10 cellular contexts compared by ENCODE assay signal in the genomic region with DNA sequence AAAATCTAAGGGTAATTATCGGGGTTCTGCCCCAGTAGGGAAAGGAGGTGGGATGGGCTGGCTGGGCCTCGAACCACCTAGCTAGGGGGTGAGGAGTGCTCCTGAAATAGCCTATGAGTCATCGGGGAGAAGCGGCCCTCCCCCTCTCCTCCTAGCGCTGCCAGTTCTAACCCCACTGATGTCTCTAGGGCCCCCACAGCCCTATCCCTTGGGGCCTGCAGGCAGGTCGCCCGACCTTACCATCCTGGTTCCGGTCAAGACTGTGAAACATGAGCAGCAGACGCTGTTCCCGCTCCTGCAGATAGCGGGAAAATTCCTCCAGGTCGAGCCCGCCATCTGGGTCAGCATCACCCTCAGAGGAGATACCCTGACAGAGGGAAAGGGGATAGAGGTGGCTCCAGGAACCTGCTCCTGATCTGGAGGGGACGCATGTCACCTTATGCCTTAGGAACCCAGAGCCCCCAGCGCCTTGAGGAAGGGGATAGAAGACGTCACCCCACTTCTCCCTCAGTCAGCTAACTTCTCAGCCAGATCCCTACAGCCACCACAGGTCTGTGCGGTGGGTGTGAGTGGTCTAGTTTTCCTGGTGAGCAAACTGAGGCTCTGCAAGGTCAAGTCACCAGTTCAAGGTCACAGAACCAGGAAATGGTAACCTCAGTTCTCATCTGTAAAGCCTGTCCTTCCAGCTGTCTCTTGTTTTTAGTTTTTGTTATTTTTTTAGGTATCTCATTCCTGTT. TPM values are rescaled to one million over a fixed set of nuclear protein-coding genes. Genes with fewer than 3 reads are reported as not detected.
DNase-seq lines count a peak whose midpoint lies in the region; ATAC-seq, FAIRE-seq and TF ChIP-seq lines count a peak whose summit lies in the region.
"Had no signal": no experiment of that assay in that cellular context is flagged by ENCODE, and none has a peak within 500 bp of the region (broad histone marks: within the 10 kb centered on the region; RNA-seq: fewer than 3 reads in every experiment).

No MANE protein-coding gene starts in this region.

- H3K4me3 ChIP-seq in CD4-positive, CD25-positive, alpha-beta regulatory T cell (ENCODE audit: low read depth, low read length) = no peak overlapping the region
- peak overlapping the region; percentile 72 to 79 for H3K4me3 ChIP-seq in ascending aorta
- H3K4me3 ChIP-seq in tibial nerve = peak overlapping the region in 1 of 4 donors; percentile 86

- H3K36me3 Mint-ChIP-seq in CD4-positive, CD25-positive, alpha-beta regulatory T cell = peaks cover 24% of the 10 kb centered on the region
- peaks cover 6 to 8% of the 10 kb centered on the region in 2 donors for H3K36me3 Mint-ChIP-seq in naive B cell

- peak overlapping the region; percentile 90 to 92 (median 90) for H3K4me3 Mint-ChIP-seq in CD4-positive, CD25-positive, alpha-beta regulatory T cell
- peak overlapping the region; percentile 25 to 93 (median 88) for H3K4me3 Mint-ChIP-seq in naive B cell

- no peaks in the 10 kb centered on the region for H3K27me3 ChIP-seq in CD4-positive, CD25-positive, alpha-beta regulatory T cell (ENCODE audit: control insufficient read depth, insufficient read depth, low read length)
- H3K27me3 ChIP-seq in ascending aorta (no peaks in the 10 kb centered on the region), tibial nerve (peaks cover 0 to 3% of the 10 kb centered on the region in 2 donors)

- H3K9me3 Mint-ChIP-seq in CD4-positive, CD25-positive, alpha-beta regulatory T cell = peaks cover 0 to 16% (median 2%) of the 10 kb centered on the region in 7 donors
- peaks cover 0 to 13% (median 7%) of the 10 kb centered on the region in 7 donors for H3K9me3 Mint-ChIP-seq in naive B cell

- 84 to 85% methylated on average over 17 of the region's 17 CpGs for WGBS in tibial nerve, 2 donors

- TF ChIP-seq POLR2A in tibial nerve (IDR thresholded peaks at IDR 0.05) = no peak

- no peak for ATAC-seq in CD4-positive, CD25-positive, alpha-beta regulatory T cell (ENCODE audit: low read depth in 2 of 2)
- ATAC-seq in naive B cell (ENCODE audit: low read depth in 2 of 2) = no peak

- intact Hi-C loops in ascending aorta (cut with DNase I) = loop anchor here (2.0 kb wide), 1 partner anchor 65 kb away; the partner anchor contains the start of gene GTF2F1

- no peak for TF ChIP-seq EP300 in tibial nerve (IDR thresholded peaks at IDR 0.05)

- H3K9me3 ChIP-seq in CD4-positive, CD25-positive, alpha-beta regulatory T cell (ENCODE audit: control insufficient read depth in 2 of 2, low read length in 2 of 2) = peaks cover 2 to 22% of the 10 kb centered on the region in 2 experiments
- H3K9me3 ChIP-seq in ascending aorta = peaks cover 0 to 5% of the 10 kb centered on the region in 2 donors
- H3K9me3 ChIP-seq in tibial nerve = peaks cover 0 to 24% (median 0%) of the 10 kb centered on the region in 4 donors

- TF ChIP-seq CTCF in ascending aorta (IDR thresholded peaks at IDR 0.05) (no peak), tibial nerve (IDR thresholded peaks at IDR 0.05) (no peak)

- no peak for DNase-seq in CD4-positive, CD25-positive, alpha-beta regulatory T cell
- DNase-seq in GM19239 (ENCODE audit: insufficient read length, low spot score) = peak; percentile 64
- no peak for DNase-seq in ascending aorta (ENCODE audit: low spot score in 2 of 2)
- no peak for DNase-seq in naive B cell
- no peak for DNase-seq in tibial nerve (ENCODE audit: low spot score in 2 of 2)
- no peak for DNase-seq in activated effector memory CD4-positive, alpha-beta T cell treated with anti-CD3 and anti-CD28 coated beads, Interleukin-2, amount 50 U/mL, for 16 hours
- DNase-seq in SK-N-DZ (ENCODE audit: low spot score) = no peak
- DNase-seq in NCI-H128 (lab: John Stamatoyannopoulos, UW; ENCODE audit: unreplicated experiment) = no peak
- DNase-seq: central memory CD4-positive, alpha-beta T cell had no signal

- peaks cover 20% of the 10 kb centered on the region for H3K4me1 ChIP-seq in CD4-positive, CD25-positive, alpha-beta regulatory T cell (ENCODE audit: control insufficient read depth, insufficient read depth, low read length, poor library complexity, severe bottlenecking)
- H3K4me1 ChIP-seq in ascending aorta (peaks cover 0 to 4% of the 10 kb centered on the region in 2 donors), tibial nerve (peaks cover 0 to 24% (median 10%) of the 10 kb centered on the region in 4 donors)

- no peak overlapping the region for H3K27ac ChIP-seq in CD4-positive, CD25-positive, alpha-beta regulatory T cell (ENCODE audit: insufficient read depth, low read length, poor library complexity, severe bottlenecking)
- H3K27ac ChIP-seq in ascending aorta = peak overlapping the region in 1 of 2 donors; percentile 40
- peak overlapping the region in 2 of 4 donors; percentile 31 to 85 for H3K27ac ChIP-seq in tibial nerve

- peak; percentile 58 for FAIRE-seq in GM19239 (lab: Jason Lieb, UNC)

- H3K27me3 Mint-ChIP-seq in CD4-positive, CD25-positive, alpha-beta regulatory T cell = peaks cover 4% of the 10 kb centered on the region
- no peaks in the 10 kb centered on the region for H3K27me3 Mint-ChIP-seq in naive B cell

- H3K4me1 Mint-ChIP-seq in CD4-positive, CD25-positive, alpha-beta regulatory T cell = peaks cover 5 to 33% (median 16%) of the 10 kb centered on the region in 4 donors
- H3K4me1 Mint-ChIP-seq in naive B cell = peaks cover 14 to 27% (median 18%) of the 10 kb centered on the region in 3 donors

- H3K27ac Mint-ChIP-seq in CD4-positive, CD25-positive, alpha-beta regulatory T cell = peak overlapping the region; percentile 43 to 86 (median 75)
- H3K27ac Mint-ChIP-seq in naive B cell = peak overlapping the region in 2 of 6 donors; percentile 77 to 92

- H3K36me3 ChIP-seq in CD4-positive, CD25-positive, alpha-beta regulatory T cell (ENCODE audit: control insufficient read depth, insufficient read depth, low read length) = peaks cover 4% of the 10 kb centered on the region
- peaks cover 21 to 31% of the 10 kb centered on the region in 2 donors for H3K36me3 ChIP-seq in ascending aorta
- peaks cover 3 to 49% (median 9%) of the 10 kb centered on the region in 3 donors for H3K36me3 ChIP-seq in tibial nerve

RNA-seq across cellular contexts. Expression of gene SLC25A23, which starts 1.5 kb away (rescaled TPM):
- 10.9 TPM for total RNA-seq in CD4-positive, CD25-positive, alpha-beta regulatory T cell
- polyA plus RNA-seq in CD4-positive, CD25-positive, alpha-beta regulatory T cell = 10 to 100 TPM in 2 of 4 donors, 1 to 10 TPM in 2; 6.6 to 14.7 (median 11.1) TPM
- total RNA-seq in ascending aorta (56.5 TPM), tibial nerve (10 to 100 TPM; 33.2 to 45.6 (median 42.4) TPM)
- 1 to 10 TPM; 1.4 to 5.0 (median 3.2) TPM for polyA plus RNA-seq in naive B cell (ENCODE audit: low read depth in 6 of 6)
- 52.5 and 72.5 TPM in 2 replicates for polyA plus RNA-seq in SK-N-DZ (2014; cell fraction: cytosol; rRNA removed)
- 27.0 and 37.3 TPM in 2 replicates for polyA plus RNA-seq in SK-N-DZ (2014; cell fraction: nucleus; rRNA removed)

RNA-seq across cellular contexts. Expression of gene CRB3, which starts 5.9 kb away (rescaled TPM):
- 1.6 TPM for total RNA-seq in CD4-positive, CD25-positive, alpha-beta regulatory T cell
- polyA plus RNA-seq in CD4-positive, CD25-positive, alpha-beta regulatory T cell = 1 to 10 TPM; 2.6 to 5.8 (median 3.7) TPM
- total RNA-seq in ascending aorta = not detected
- polyA plus RNA-seq in naive B cell (ENCODE audit: low read depth in 6 of 6) = 1 to 10 TPM in 1 of 6 donors, under 1 TPM in 1, not detected in 4; 0.88 to 1.6 TPM
- total RNA-seq in tibial nerve = not detected
- polyA plus RNA-seq in SK-N-DZ (2014; cell fraction: cytosol; rRNA removed) = not detected in 2 replicates
- polyA plus RNA-seq in SK-N-DZ (2014; cell fraction: nucleus; rRNA removed) = not detected in 2 replicates
- total RNA-seq: lung microvascular endothelial cell had no signal

RNA-seq across cellular contexts. Expression of gene DENND1C, which starts 23.5 kb away (rescaled TPM):
- 125 TPM for total RNA-seq in CD4-positive, CD25-positive, alpha-beta regulatory T cell
- polyA plus RNA-seq in CD4-positive, CD25-positive, alpha-beta regulatory T cell = 10 to 100 TPM; 36.9 to 42.4 (median 41.4) TPM
- total RNA-seq in ascending aorta (24.4 TPM), tibial nerve (1 to 10 TPM; 1.1 to 8.1 (median 2.5) TPM)
- 10 to 100 TPM; 36.5 to 72.3 (median 39.3) TPM for polyA plus RNA-seq in naive B cell (ENCODE audit: low read depth in 6 of 6)
- not detected in 2 replicates for polyA plus RNA-seq in SK-N-DZ (2014; cell fraction: cytosol; rRNA removed)
- polyA plus RNA-seq in SK-N-DZ (2014; cell fraction: nucleus; rRNA removed) = 0.72 TPM in 1 of 2 replicates, not detected in the other
- total RNA-seq: lung microvascular endothelial cell had no signal

RNA-seq across cellular contexts. Expression of gene SLC25A41, which starts 24.6 kb away (rescaled TPM):
- 0.42 TPM for total RNA-seq in CD4-positive, CD25-positive, alpha-beta regulatory T cell
- polyA plus RNA-seq in CD4-positive, CD25-positive, alpha-beta regulatory T cell = under 1 TPM in 1 of 4 donors, not detected in 3; 0.24 TPM
- total RNA-seq in ascending aorta = not detected
- not detected for polyA plus RNA-seq in naive B cell (ENCODE audit: low read depth in 6 of 6)
- total RNA-seq in tibial nerve = under 1 TPM in 1 of 4 donors, not detected in 3; 0.63 TPM
- polyA plus RNA-seq in SK-N-DZ (2014; cell fraction: cytosol; rRNA removed) = 0.54 and 1.9 TPM in 2 replicates
- polyA plus RNA-seq in SK-N-DZ (2014; cell fraction: nucleus; rRNA removed) = 0.85 TPM in 1 of 2 replicates, not detected in the other
- total RNA-seq: lung microvascular endothelial cell had no signal

RNA-seq across cellular contexts. Expression of gene KHSRP, which starts 33.5 kb away (rescaled TPM):
- 156 TPM for total RNA-seq in CD4-positive, CD25-positive, alpha-beta regulatory T cell
- 10 to 100 TPM in 3 of 4 donors, 1 to 10 TPM in 1; 9.1 to 20.3 (median 11.4) TPM for polyA plus RNA-seq in CD4-positive, CD25-positive, alpha-beta regulatory T cell
- 152 TPM for total RNA-seq in ascending aorta
- 10 to 100 TPM; 12.1 to 26.3 (median 20.6) TPM for polyA plus RNA-seq in naive B cell (ENCODE audit: low read depth in 6 of 6)
- 100 to 1,000 TPM in 3 of 4 donors, 10 to 100 TPM in 1; 79.5 to 147 (median 119) TPM for total RNA-seq in tibial nerve
- polyA plus RNA-seq in SK-N-DZ (2014; cell fraction: cytosol; rRNA removed) = 147 and 149 TPM in 2 replicates
- 123 and 179 TPM in 2 replicates for polyA plus RNA-seq in SK-N-DZ (2014; cell fraction: nucleus; rRNA removed)
